Comparison of ENCODE assay signal across 8 cellular contexts in genomic region chr2:33599175-33599942, GRCh38.
DNase-seq lines count a peak whose midpoint lies in the region; ATAC-seq and FAIRE-seq lines count a peak whose summit lies in the region.

Gene FAM98A, minus strand, starts transcription at chr2:33599299. Its CDS starts 78 bp downstream, at chr2:33599221.

- ATAC-seq in GM19035 (IDR thresholded peaks at IDR 0.05; ENCODE audit: unreplicated experiment) (peak; percentile 92), HG03354 (IDR thresholded peaks at IDR 0.05; ENCODE audit: poor library complexity, severe bottlenecking, unreplicated experiment) (peak; percentile 91)
- peak; percentile 91 to 93 for ATAC-seq in activated CD4-positive, CD25-positive, alpha-beta regulatory T cell treated with anti-CD3 and anti-CD28 coated beads, Interleukin-2, amount 50 U/mL, for 24 hours

- DNase-seq in AG20443 (ENCODE audit: low spot score) = peak; percentile 98
- DNase-seq in NCI-H446 treated with DMSO at 0.1 percent for 48 hours (lab: John Stamatoyannopoulos, UW) = peak; percentile 94
- peak; percentile 99 for DNase-seq in cerebellar cortex (ENCODE audit: low spot score)
- DNase-seq in stimulated activated CD4-positive, alpha-beta T cell treated with anti-CD3 and anti-CD28 coated beads, Interleukin-12 subunit alpha, Interleukin-12 subunit beta, amount 100 ng/mL, for 4 hours = peak; percentile 99

- FAIRE-seq in islet of Langerhans (lab: Jason Lieb, UNC) = peak; percentile 49

Comparison
In these comparisons a context has a peak if more than half of its experiments do, and no peak if none do; other contexts are left out.
1. Peak in every context shown above with its lines: DNase-seq and ATAC-seq.